ENCODE assay signal across 23 cellular contexts in the genomic region with DNA sequence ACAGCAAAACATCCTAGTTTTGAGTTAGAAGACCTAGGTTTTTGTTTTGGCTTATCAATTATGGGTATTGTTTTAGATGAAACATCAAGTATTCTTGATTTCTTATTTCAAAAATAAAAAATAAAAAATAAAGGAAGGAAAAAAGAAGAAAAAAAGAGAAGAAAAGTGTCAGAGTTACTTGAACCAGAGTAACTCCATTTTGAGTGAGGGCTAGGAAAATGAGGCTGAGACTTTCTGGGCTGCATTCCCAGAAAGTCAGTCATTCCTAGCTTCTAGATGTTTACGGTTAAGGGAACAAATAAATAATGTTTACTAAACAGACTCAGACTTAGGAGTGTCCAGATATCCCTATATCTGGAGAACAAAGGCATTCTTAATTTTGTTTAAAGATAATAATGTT. TPM values are rescaled to one million over a fixed set of nuclear protein-coding genes. Genes with fewer than 3 reads are reported as not detected.
DNase-seq lines count a peak whose midpoint lies in the region; ATAC-seq and TF ChIP-seq lines count a peak whose summit lies in the region.
"Had no signal": no experiment of that assay in that cellular context is flagged by ENCODE, and none has a peak within 500 bp of the region (broad histone marks: within the 10 kb centered on the region; RNA-seq: fewer than 3 reads in every experiment).

No MANE protein-coding gene starts in this region.

- H3K9me3 Mint-ChIP-seq in activated CD8-positive, alpha-beta memory T cell treated with anti-CD3 and anti-CD28 coated beads, Interleukin-2, amount 10 ng/mL, durations not matched to agents 7 days and 5 days (ENCODE audit: low read depth), result no peaks in the 10 kb centered on the region
- H3K9me3 Mint-ChIP-seq: CD4-positive, alpha-beta T cell had no signal

- no peaks in the 10 kb centered on the region; the same call in 1 of the 2 replicates for H3K36me3 ChIP-seq in DND-41 (ENCODE audit: insufficient read depth, low read length)
- no peaks in the 10 kb centered on the region for H3K36me3 ChIP-seq in PC-3 (ENCODE audit: low read depth, low read length)
- H3K36me3 ChIP-seq in colonic mucosa, result no peaks in the 10 kb centered on the region
- H3K36me3 ChIP-seq: HAP-1, MG63, Peyer's patch, SJCRH30 had no signal

- H3K4me3 Mint-ChIP-seq in activated CD8-positive, alpha-beta memory T cell treated with anti-CD3 and anti-CD28 coated beads, Interleukin-2, amount 10 ng/mL, durations not matched to agents 7 days and 5 days, result no peak overlapping the region

- H3K27ac ChIP-seq in DND-41 (ENCODE audit: low read length), result peak overlapping the region; percentile 62
- H3K27ac ChIP-seq in PC-3 (ENCODE audit: low read length), result peak overlapping the region; percentile 25; the same call in 1 of the 2 replicates
- no peak overlapping the region for H3K27ac ChIP-seq in colonic mucosa
- H3K27ac ChIP-seq: Peyer's patch, SJCRH30 had no signal

- no peak for ATAC-seq in activated CD8-positive, alpha-beta memory T cell treated with anti-CD3 and anti-CD28 coated beads, Interleukin-2, amount 10 ng/mL, durations not matched to agents 7 days and 5 days
- ATAC-seq in DND-41 (ENCODE audit: insufficient read depth, low read depth) (no peak), PC-3 (no peak), HG03571 (IDR thresholded peaks at IDR 0.05; ENCODE audit: unreplicated experiment) (no peak)

- H3K4me2 ChIP-seq in DND-41 (ENCODE audit: insufficient read depth, low read length) (no peak overlapping the region), PC-3 (ENCODE audit: low read length) (peak overlapping the region; percentile 50)
- H3K4me2 ChIP-seq: GM23338 had no signal

- POLR2A ChIA-PET in PC-3 (lab: Charles Lee; ENCODE audit: unreplicated experiment), result interaction anchor here (1.3 to 2.9 kb wide), 2 partner anchors 8 to 16 kb away, joined by 14 to 42 read pairs; a partner anchor contains a TSS

- CTCF ChIA-PET in activated CD8-positive, alpha-beta memory T cell treated with anti-CD3 and anti-CD28 coated beads, Interleukin-2, amount 10 ng/mL, durations not matched to agents 7 days and 5 days (lab: Charles Lee), result no interaction called here
- CTCF ChIA-PET in PC-3 (lab: Charles Lee), result no interaction called here

- BruUV-seq in PC-3 (replicated peaks; lab: Mats Ljungman, UMichigan), result no TSS peak

- intact Hi-C loops in PC-3 (cut with micrococcal nuclease) (loop anchor here (2.0 to 5.0 kb wide), 2 partner anchors 157 to 245 kb away; a partner anchor contains a TSS), colonic mucosa (cut with DNase I) (no loop called here)

- H3K27me3 Mint-ChIP-seq in activated CD8-positive, alpha-beta memory T cell treated with anti-CD3 and anti-CD28 coated beads, Interleukin-2, amount 10 ng/mL, durations not matched to agents 7 days and 5 days, result no peaks in the 10 kb centered on the region
- H3K27me3 Mint-ChIP-seq: CD4-positive, alpha-beta T cell had no signal

- H2AFZ ChIP-seq in DND-41 (ENCODE audit: low read depth, low read length) (no peak overlapping the region), PC-3 (ENCODE audit: low read length) (no peak overlapping the region)
- H2AFZ ChIP-seq: GM23338 had no signal

- H3K9me2 ChIP-seq in PC-3 (replicated peaks; ENCODE audit: low read length), result no peaks in the 10 kb centered on the region

- no peaks in the 10 kb centered on the region for H3K36me3 Mint-ChIP-seq in activated CD8-positive, alpha-beta memory T cell treated with anti-CD3 and anti-CD28 coated beads, Interleukin-2, amount 10 ng/mL, durations not matched to agents 7 days and 5 days

- TF ChIP-seq CTCF in DND-41 (IDR thresholded peaks at IDR 0.05; ENCODE audit: borderline replicate concordance, extremely low read depth, low read length, poor library complexity, severe bottlenecking), result no peak
- no peak for TF ChIP-seq CTCF in PC-3 (conservative IDR thresholded peaks at IDR 0.05; ENCODE audit: low read depth, low read length)
- no peak for TF ChIP-seq CTCF in fibroblast of villous mesenchyme (IDR thresholded peaks at IDR 0.05; ENCODE audit: insufficient read depth, low read depth, low read length)
- no peak for TF ChIP-seq CTCF in colonic mucosa (IDR thresholded peaks at IDR 0.05)

- H3K4me3 ChIP-seq in DND-41 (ENCODE audit: low read depth in 1 of 2, low read length in 2 of 2) (no peak overlapping the region), PC-3 (ENCODE audit: low read length) (peak overlapping the region; percentile 43; the same call in 1 of the 2 replicates), fibroblast of villous mesenchyme (ENCODE audit: low read depth, low read length) (no peak overlapping the region), colonic mucosa (no peak overlapping the region)
- H3K4me3 ChIP-seq: GM23338, HAP-1, MG63, Peyer's patch, SJCRH30 had no signal

- H4K20me1 ChIP-seq in DND-41 (ENCODE audit: insufficient read depth, low read length) (no peaks in the 10 kb centered on the region), PC-3 (ENCODE audit: low read length) (no peaks in the 10 kb centered on the region)

- no peaks in the 10 kb centered on the region for H3K27me3 ChIP-seq in DND-41 (ENCODE audit: insufficient read depth, low read length, poor library complexity)
- no peaks in the 10 kb centered on the region for H3K27me3 ChIP-seq in PC-3 (ENCODE audit: low read length)
- no peaks in the 10 kb centered on the region for H3K27me3 ChIP-seq in colonic mucosa
- H3K27me3 ChIP-seq: MG63, Peyer's patch, SJCRH30 had no signal

- DNase-seq in activated CD8-positive, alpha-beta memory T cell treated with anti-CD3 and anti-CD28 coated beads, Interleukin-2, amount 10 ng/mL, durations not matched to agents 7 days and 5 days, result no peak
- no peak for DNase-seq in activated CD8-positive, alpha-beta memory T cell treated with anti-CD3 and anti-CD28 coated beads, Interleukin-2, amount 50 U/mL, for 4 hours
- DNase-seq in DND-41 (no peak), PC-3 (no peak), fibroblast of villous mesenchyme (ENCODE audit: low read depth) (peak; percentile 25), MV-4-11 (lab: John Stamatoyannopoulos, UW) (no peak), colonic mucosa (no peak)
- DNase-seq: CD4-positive, alpha-beta T cell; COR-L47; DMS 273 treated with DMSO at 0.1 percent for 48 hours; DMS79 treated with DMSO at 0.1 percent for 48 hours; IMR-90; Kasumi-1; MG63; NCI-H1092; NCI-H1436; NCI-H1930; NCI-H748 treated with DMSO at 0.1 percent for 48 hours; Peyer's patch; SJCRH30 had no signal

- H3K27ac Mint-ChIP-seq in activated CD8-positive, alpha-beta memory T cell treated with anti-CD3 and anti-CD28 coated beads, Interleukin-2, amount 10 ng/mL, durations not matched to agents 7 days and 5 days, result peak overlapping the region; percentile 99
- H3K27ac Mint-ChIP-seq: CD4-positive, alpha-beta T cell had no signal

- peaks cover 26% of the 10 kb centered on the region for H3F3A ChIP-seq in PC-3 (ENCODE audit: low read length, unreplicated experiment)

- H3K79me2 ChIP-seq in DND-41 (ENCODE audit: insufficient read depth, low read length), result peaks cover 8% of the 10 kb centered on the region; the same call in 1 of the 2 replicates
- no peaks in the 10 kb centered on the region for H3K79me2 ChIP-seq in PC-3 (ENCODE audit: low read length)

- H3K4me1 Mint-ChIP-seq in activated CD8-positive, alpha-beta memory T cell treated with anti-CD3 and anti-CD28 coated beads, Interleukin-2, amount 10 ng/mL, durations not matched to agents 7 days and 5 days, result peaks cover 20% of the 10 kb centered on the region

- H3K9ac ChIP-seq in DND-41 (ENCODE audit: low read depth, low read length) (no peak overlapping the region), PC-3 (ENCODE audit: low read length) (0 out of 2 replicates have a peak overlapping the region, but pooled peaks have one; percentile 4), colonic mucosa (ENCODE audit: low read depth in 2 of 2, low read length in 2 of 2) (no peak overlapping the region)

- peaks cover 29% of the 10 kb centered on the region for H3K4me1 ChIP-seq in DND-41 (ENCODE audit: insufficient read depth, low read length)
- peaks cover 21% of the 10 kb centered on the region for H3K4me1 ChIP-seq in PC-3 (ENCODE audit: insufficient read depth, low read length)
- H3K4me1 ChIP-seq in colonic mucosa, result no peaks in the 10 kb centered on the region
- H3K4me1 ChIP-seq: HAP-1, SJCRH30 had no signal

- no peaks in the 10 kb centered on the region for H3K9me3 ChIP-seq in DND-41 (ENCODE audit: insufficient read depth, low read length, severe bottlenecking)
- no peaks in the 10 kb centered on the region for H3K9me3 ChIP-seq in PC-3 (ENCODE audit: low read length)
- H3K9me3 ChIP-seq in colonic mucosa, result no peaks in the 10 kb centered on the region
- H3K9me3 ChIP-seq: HAP-1, MG63, Peyer's patch, SJCRH30 had no signal

RNA-seq across cellular contexts. Expression of a gene that starts 45.3 kb away (rescaled TPM):
- 1 to 10 TPM; 1.6 to 3.4 TPM for total RNA-seq in activated CD8-positive, alpha-beta memory T cell treated with anti-CD3 and anti-CD28 coated beads, Interleukin-2, amount 10 ng/mL, durations not matched to agents 7 days and 5 days
- total RNA-seq in PC-3 (2014; rRNA removed) (not detected in 2 replicates), fibroblast of villous mesenchyme (7.4 and 15.5 TPM in 2 replicates), colonic mucosa (10 to 100 TPM; 11.1 to 11.8 TPM)
